8 cellular contexts compared by ENCODE assay signal in the genomic region with DNA sequence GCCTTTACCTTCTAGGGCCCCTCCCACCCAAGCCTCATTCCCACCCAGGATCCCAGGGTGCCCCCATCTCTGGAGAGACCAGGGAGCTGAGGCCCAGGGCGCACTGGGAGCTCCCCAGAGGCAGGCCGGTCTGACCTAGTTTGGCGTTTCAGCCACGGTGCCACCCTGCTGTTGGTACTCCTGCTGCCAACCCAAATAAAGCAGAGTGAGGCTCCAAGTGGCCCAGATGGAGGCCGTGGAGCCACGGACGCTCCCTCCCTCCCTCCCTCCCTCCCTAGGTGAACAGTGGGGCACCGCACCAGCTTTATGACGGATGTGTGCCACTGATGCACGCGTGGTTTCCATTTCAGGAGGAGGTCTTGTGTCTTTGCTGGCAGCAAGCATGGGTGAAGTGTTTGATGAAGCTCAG. TPM values are rescaled to one million over a fixed set of nuclear protein-coding genes. Genes with fewer than 3 reads are reported as not detected.
A peak's percentile ranks its signal among the peaks of the same experiment; 100 is the strongest.
DNase-seq lines count a peak whose midpoint lies in the region; ATAC-seq and TF ChIP-seq lines count a peak whose summit lies in the region.

No MANE protein-coding gene starts in this region.

- H3K36me3 Mint-ChIP-seq in central memory CD8-positive, alpha-beta T cell (ENCODE audit: insufficient read depth), result peaks cover 11% of the 10 kb centered on the region
- H3K36me3 Mint-ChIP-seq in natural killer cell, result no peaks in the 10 kb centered on the region

- DNase-seq in stimulated activated CD4-positive, alpha-beta T cell treated with anti-CD3 and anti-CD28 coated beads, Interleukin-15, amount 100 ng/mL, for 24 hours, result peak; percentile 58
- no peak for DNase-seq in stimulated activated CD4-positive, alpha-beta T cell treated with anti-CD3 and anti-CD28 coated beads, Interleukin-2, amount 100 ng/mL, for 48 hours
- DNase-seq in central memory CD8-positive, alpha-beta T cell (ENCODE audit: low spot score in 2 of 2), result no peak
- DNase-seq in natural killer cell (no peak), islet precursor cell (no peak), GM19240 (ENCODE audit: insufficient read length, low spot score) (no peak)

- H3K4me1 Mint-ChIP-seq in central memory CD8-positive, alpha-beta T cell, result peaks cover 47% of the 10 kb centered on the region
- peaks cover 35 to 51% of the 10 kb centered on the region in 2 donors for H3K4me1 Mint-ChIP-seq in natural killer cell

- TF ChIP-seq CTCF in natural killer cell (IDR thresholded peaks at IDR 0.05), result no peak

- no peaks in the 10 kb centered on the region for H3K27me3 Mint-ChIP-seq in central memory CD8-positive, alpha-beta T cell
- no peaks in the 10 kb centered on the region for H3K27me3 Mint-ChIP-seq in natural killer cell (ENCODE audit: low read depth in 2 of 2)

- peak overlapping the region; percentile 91 for H3K4me3 Mint-ChIP-seq in central memory CD8-positive, alpha-beta T cell
- H3K4me3 Mint-ChIP-seq in natural killer cell, result peak overlapping the region; percentile 88

- no peaks in the 10 kb centered on the region for H3K9me3 Mint-ChIP-seq in central memory CD8-positive, alpha-beta T cell
- no peaks in the 10 kb centered on the region for H3K9me3 Mint-ChIP-seq in natural killer cell

- H3K27ac Mint-ChIP-seq in central memory CD8-positive, alpha-beta T cell (ENCODE audit: low read depth), result peak overlapping the region; percentile 82
- peak overlapping the region; percentile 67 to 87 for H3K27ac Mint-ChIP-seq in natural killer cell

- no peak for ATAC-seq in central memory CD8-positive, alpha-beta T cell (replicated peaks; ENCODE audit: extremely low read depth, poor library complexity, severe bottlenecking)
- ATAC-seq in natural killer cell, result no peak
- no peak for ATAC-seq in HG02588 (IDR thresholded peaks at IDR 0.05; ENCODE audit: unreplicated experiment)
- no peak for ATAC-seq in HG03520 (IDR thresholded peaks at IDR 0.05; ENCODE audit: unreplicated experiment)

- intact Hi-C loops in natural killer cell (cut with micrococcal nuclease), result loop anchor here (2.0 to 5.0 kb wide), 3 partner anchors 92 to 205 kb away; a partner anchor contains a TSS

RNA-seq across cellular contexts. Expression of a gene that starts 1.8 kb away (rescaled TPM):
- 10 to 100 TPM; 12.6 to 38.6 (median 18.6) TPM for total RNA-seq in natural killer cell
